ENCODE assay signal across 8 cellular contexts in the genomic region with DNA sequence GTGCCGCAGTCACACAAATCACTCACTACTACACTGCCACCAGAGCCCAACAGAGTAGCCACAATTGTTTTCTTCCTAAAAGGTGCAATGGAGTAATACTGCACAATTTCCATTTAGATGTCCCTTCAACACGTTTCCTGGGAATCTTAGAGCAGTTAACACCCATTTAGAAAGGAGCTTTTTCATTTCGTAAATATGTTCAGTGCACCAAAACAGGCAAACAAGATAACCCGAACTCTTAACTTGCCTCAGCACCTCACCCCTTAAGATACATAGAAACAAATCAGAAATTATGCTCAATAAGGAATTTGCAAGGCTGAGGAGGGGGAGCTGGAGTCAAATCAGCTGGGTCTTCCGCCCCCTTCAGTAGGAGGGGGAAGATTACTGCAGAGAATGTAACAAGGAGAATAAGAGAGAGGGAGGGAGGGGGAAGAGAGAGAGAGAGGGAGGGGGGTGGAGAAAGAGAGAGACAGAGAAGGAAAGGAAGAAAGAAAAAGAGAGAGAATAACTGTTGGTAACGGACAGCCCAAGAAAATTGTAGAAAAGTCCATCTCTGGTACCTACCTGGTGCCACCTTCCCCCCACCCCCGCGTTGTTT.
DNase-seq lines count a peak whose midpoint lies in the region; ATAC-seq, FAIRE-seq and TF ChIP-seq lines count a peak whose summit lies in the region.

No MANE protein-coding gene starts in this region.

- ATAC-seq in Panc1: peak; percentile 29

- H3K36me3 ChIP-seq in Panc1 (ENCODE audit: control insufficient read depth, insufficient read depth, low read length): no peaks in the 10 kb centered on the region
- H3K36me3 ChIP-seq in neuron (ENCODE audit: insufficient read depth, low read length): no peaks in the 10 kb centered on the region

- peak overlapping the region; percentile 100 for H3K27ac ChIP-seq in Panc1 (ENCODE audit: low read length)
- peak overlapping the region; percentile 63 for H3K27ac ChIP-seq in epithelial cell of prostate

- POLR2A ChIA-PET in Panc1 (lab: Charles Lee): interaction anchor here (0.6 to 1.4 kb wide), 9 partner anchors 16 to 221 kb away, joined by 3 to 10 read pairs (median 7); no protein-coding TSS in a partner anchor

- H3K4me1 ChIP-seq in Panc1 (ENCODE audit: control insufficient read depth, insufficient read depth, low read length) (peaks cover 60% of the 10 kb centered on the region), neuron (ENCODE audit: insufficient read depth, low read length) (peaks cover 27% of the 10 kb centered on the region)

- TSS peak; percentile 73 for BruUV-seq in Panc1 (replicated peaks; lab: Mats Ljungman, UMichigan)

- CTCF ChIA-PET in Panc1 (lab: Charles Lee): interaction anchor here (0.5 to 2.3 kb wide), 5 partner anchors 15 to 335 kb away, joined by 6 to 8 read pairs (median 6); no protein-coding TSS in a partner anchor

- no peak for TF ChIP-seq POLR2A in H54 (IDR thresholded peaks at IDR 0.05; ENCODE audit: low read depth, low read length)

- no peaks in the 10 kb centered on the region for H3K9me3 ChIP-seq in Panc1 (ENCODE audit: control insufficient read depth, insufficient read depth, low read depth, low read length)
- H3K9me3 ChIP-seq in neuron (ENCODE audit: low read length): peaks cover 3% of the 10 kb centered on the region

- H3K27me3 ChIP-seq in Panc1 (ENCODE audit: control insufficient read depth, insufficient read depth, low read length) (no peaks in the 10 kb centered on the region), neuron (ENCODE audit: insufficient read depth, low read length) (no peaks in the 10 kb centered on the region)

- TF ChIP-seq CTCF in Panc1 (IDR thresholded peaks at IDR 0.05): no peak

- no peak for FAIRE-seq in H54 (lab: Jason Lieb, UNC)

- DNase-seq in ELR (ENCODE audit: low read depth) (peak; percentile 38), Panc1 (ENCODE audit: low read depth, low spot score) (no peak), epithelial cell of prostate (ENCODE audit: low read depth, low spot score) (no peak), T1000 (lab: John Stamatoyannopoulos, UW) (no peak), NCI-H526 (lab: John Stamatoyannopoulos, UW) (no peak), H54 (ENCODE audit: insufficient read length, low spot score) (no peak)
- DNase-seq in activated CD4-positive, alpha-beta T cell treated with anti-CD3 and anti-CD28 coated beads for 1 hour: no peak

- intact Hi-C loops in Panc1 (cut with micrococcal nuclease; ENCODE audit: unreplicated experiment): loop anchor here (10.0 kb wide), 2 partner anchors 160 to 320 kb away; a partner anchor contains a TSS

- H3K4me3 ChIP-seq in Panc1 (ENCODE audit: low read depth in 2 of 2, low read length in 2 of 2) (peak overlapping the region; percentile 26 to 63), neuron (ENCODE audit: low read length) (peak overlapping the region; percentile 69)

- in situ Hi-C loops in Panc1 (cut with HindIII; ENCODE audit: low pct_unique_long_range_greater_than_20kb, low sequenced_read_pairs): no loop called here

- H2AFZ ChIP-seq in neuron (ENCODE audit: low read depth, low read length): peak overlapping the region; percentile 88
